Comparison of ENCODE assay signal across 12 cellular contexts in genomic region chr2:3628800-3629199, GRCh38. TPM values are rescaled to one million over a fixed set of nuclear protein-coding genes. Genes with fewer than 3 reads are reported as not detected.
DNase-seq lines count a peak whose midpoint lies in the region; ATAC-seq, FAIRE-seq and TF ChIP-seq lines count a peak whose summit lies in the region.
"Had no signal": no experiment of that assay in that cellular context is flagged by ENCODE, and none has a peak within 500 bp of the region (broad histone marks: within the 10 kb centered on the region; RNA-seq: fewer than 3 reads in every experiment).

No MANE protein-coding gene starts in this region.

- peaks cover 5% of the 10 kb centered on the region for H3K36me3 Mint-ChIP-seq in T-helper 17 cell (ENCODE audit: low read depth)

- no peaks in the 10 kb centered on the region for H3F3A ChIP-seq in smooth muscle cell (ENCODE audit: low read depth)

- 43% methylated on average over 11 of the region's 12 CpGs for WGBS in smooth muscle cell (ENCODE audit: low lambda C conversion rate)

- peaks cover 5% of the 10 kb centered on the region for H3K4me1 Mint-ChIP-seq in T-helper 17 cell

- H3K27me3 Mint-ChIP-seq in T-helper 17 cell, result peaks cover 39% of the 10 kb centered on the region

- no peak overlapping the region for H3K9ac ChIP-seq in smooth muscle cell (ENCODE audit: low read depth)

- no peaks in the 10 kb centered on the region for H3K79me2 ChIP-seq in smooth muscle cell (ENCODE audit: low read depth)

- H3K27ac Mint-ChIP-seq in T-helper 17 cell, result no peak overlapping the region

- DNase-seq in D721Med (ENCODE audit: insufficient read length, low spot score) (peak; percentile 16), HT1080 (ENCODE audit: low read depth) (peak; percentile 47), OCI-M1 (lab: John Stamatoyannopoulos, UW) (peak; percentile 10), left kidney (ENCODE audit: low read depth, low spot score) (peak; percentile 73), T1000 (lab: John Stamatoyannopoulos, UW) (no peak), smooth muscle cell (lab: John Stamatoyannopoulos, UW; ENCODE audit: unreplicated experiment) (no peak), lower lobe of right lung (no peak), T-helper 17 cell (no peak)
- DNase-seq: foreskin melanocyte; NCI-H446; stimulated activated CD4-positive, alpha-beta T cell treated with anti-CD3 and anti-CD28 coated beads, Interleukin-4, amount 100 ng/mL, for 24 hours had no signal

- no peaks in the 10 kb centered on the region for H3K4me1 ChIP-seq in smooth muscle cell (ENCODE audit: low read depth)
- H3K4me1 ChIP-seq in lower lobe of right lung, result peaks cover 7% of the 10 kb centered on the region

- ATAC-seq in lower lobe of right lung, result no peak
- ATAC-seq in T-helper 17 cell, result no peak

- no peak overlapping the region for H3K27ac ChIP-seq in smooth muscle cell (ENCODE audit: low read depth)
- no peak overlapping the region for H3K27ac ChIP-seq in lower lobe of right lung

- H3K4me3 ChIP-seq in smooth muscle cell, result no peak overlapping the region
- no peak overlapping the region for H3K4me3 ChIP-seq in lower lobe of right lung

- no peak overlapping the region for H3K4me3 Mint-ChIP-seq in T-helper 17 cell

- H4K20me1 ChIP-seq in smooth muscle cell (ENCODE audit: low read depth), result no peaks in the 10 kb centered on the region

- H3K4me2 ChIP-seq in smooth muscle cell, result no peak overlapping the region

- H3K36me3 ChIP-seq in smooth muscle cell (ENCODE audit: low read depth) (no peaks in the 10 kb centered on the region), lower lobe of right lung (no peaks in the 10 kb centered on the region)

- H3K9me3 ChIP-seq in smooth muscle cell (replicated peaks; ENCODE audit: low read depth), result no peaks in the 10 kb centered on the region
- H3K9me3 ChIP-seq in lower lobe of right lung, result no peaks in the 10 kb centered on the region
- H3K9me3 ChIP-seq in T-helper 17 cell (ENCODE audit: control insufficient read depth, low read length, poor library complexity, severe bottlenecking), result no peaks in the 10 kb centered on the region

- intact Hi-C loops in lower lobe of right lung (cut with DNase I), result no loop called here

- H3K27me3 ChIP-seq in smooth muscle cell (ENCODE audit: low read depth) (no peaks in the 10 kb centered on the region), lower lobe of right lung (ENCODE audit: low read depth) (no peaks in the 10 kb centered on the region)

- FAIRE-seq in D721Med (lab: Jason Lieb, UNC), result no peak
- FAIRE-seq: G401.6 had no signal

- peak; percentile 35 for TF ChIP-seq CTCF in D721Med (IDR thresholded peaks at IDR 0.05; ENCODE audit: insufficient read depth, missing control alignments)
- no peak for TF ChIP-seq CTCF in smooth muscle cell (IDR thresholded peaks at IDR 0.05; ENCODE audit: borderline replicate concordance, insufficient read depth, poor library complexity, severe bottlenecking)
- TF ChIP-seq CTCF in lower lobe of right lung (IDR thresholded peaks at IDR 0.05), result no peak

- H2AFZ ChIP-seq in smooth muscle cell (ENCODE audit: low read depth), result no peak overlapping the region

RNA-seq across cellular contexts. Expression of gene ALLC, which starts 29.2 kb away (rescaled TPM):
- total RNA-seq in HT1080 (2014; rRNA removed; shearing (Covaris generic)), result not detected in 2 replicates
- 0.14 TPM in 1 of 2 replicates, not detected in the other for polyA plus RNA-seq in HT1080 (2015; cell fraction: cytosol; rRNA removed)
- polyA plus RNA-seq in HT1080 (2015; cell fraction: nucleus; rRNA removed), result 0.39 and 0.53 TPM in 2 replicates
- total RNA-seq in smooth muscle cell (not detected in 2 replicates), lower lobe of right lung (not detected), T-helper 17 cell (not detected)
- not detected in 2 replicates for polyA plus RNA-seq in smooth muscle cell

RNA-seq across cellular contexts. Expression of gene COLEC11, which starts 33.9 kb away (rescaled TPM):
- 0.72 and 2.2 TPM in 2 replicates for total RNA-seq in HT1080 (2014; rRNA removed; shearing (Covaris generic))
- 0.68 and 1.1 TPM in 2 replicates for polyA plus RNA-seq in HT1080 (2015; cell fraction: cytosol; rRNA removed)
- polyA plus RNA-seq in HT1080 (2015; cell fraction: nucleus; rRNA removed), result 0.43 and 1.00 TPM in 2 replicates
- total RNA-seq in smooth muscle cell (18.1 and 24.9 TPM in 2 replicates), lower lobe of right lung (0.30 TPM), T-helper 17 cell (not detected)
- polyA plus RNA-seq in smooth muscle cell, result 24.0 and 30.8 TPM in 2 replicates

RNA-seq across cellular contexts. Expression of gene RPS7, which starts 53.7 kb away (rescaled TPM):
- 2,795 and 3,239 TPM in 2 replicates for total RNA-seq in HT1080 (2014; rRNA removed; shearing (Covaris generic))
- polyA plus RNA-seq in HT1080 (2015; cell fraction: cytosol; rRNA removed), result 3,937 and 4,910 TPM in 2 replicates
- 1,289 and 1,700 TPM in 2 replicates for polyA plus RNA-seq in HT1080 (2015; cell fraction: nucleus; rRNA removed)
- total RNA-seq in smooth muscle cell (2,961 and 3,073 TPM in 2 replicates), lower lobe of right lung (814 TPM), T-helper 17 cell (1,000 to 10,000 TPM; 1,710 to 1,803 TPM)
- 458 and 471 TPM in 2 replicates for polyA plus RNA-seq in smooth muscle cell

Comparison
In these comparisons a context has a peak if more than half of its experiments do, and no peak if none do; other contexts are left out.
1. DNase-seq: peak in D721Med (single experiment), HT1080 (single experiment), OCI-M1 (single experiment) and left kidney (single experiment); none in T1000 (single experiment), smooth muscle cell (single experiment), lower lobe of right lung (single experiment) and T-helper 17 cell (0 of 3).